1 cellular context compared by ENCODE assay signal in the genomic region with DNA sequence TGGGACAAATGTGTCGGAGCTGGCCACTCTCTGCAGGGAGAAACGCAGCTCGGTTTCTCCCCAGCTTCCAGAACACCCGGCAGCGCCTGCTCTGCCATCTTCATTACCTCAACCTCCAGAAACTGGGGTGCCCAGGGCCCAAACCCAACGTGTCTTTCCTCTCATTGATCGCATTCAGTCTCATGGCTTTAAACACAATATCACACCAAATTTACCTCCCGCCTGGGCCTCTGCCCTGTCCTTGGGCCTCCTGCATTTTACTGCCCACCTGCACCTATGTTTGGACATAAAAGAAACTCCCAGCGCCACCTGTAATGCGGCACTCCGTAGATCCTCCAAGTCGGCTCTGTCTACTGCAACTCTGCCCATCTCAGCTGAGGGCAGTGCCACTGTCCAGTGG.
TF ChIP-seq lines count a peak whose summit lies in the region.

No MANE protein-coding gene starts in this region.

TF ChIP-seq in K562, 482 proteins besides CTCF, POLR2A, EP300 and RAD21:
- TF ChIP-seq, protein P1, sequence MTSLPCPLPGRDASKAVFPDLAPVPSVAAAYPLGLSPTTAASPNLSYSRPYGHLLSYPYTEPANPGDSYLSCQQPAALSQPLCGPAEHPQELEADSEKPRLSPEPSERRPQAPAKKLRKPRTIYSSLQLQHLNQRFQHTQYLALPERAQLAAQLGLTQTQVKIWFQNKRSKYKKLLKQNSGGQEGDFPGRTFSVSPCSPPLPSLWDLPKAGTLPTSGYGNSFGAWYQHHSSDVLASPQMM (CRISPR knock-in tag; IDR thresholded peaks at IDR 0.05): no peak
- TF ChIP-seq ESRRA (IDR thresholded peaks at IDR 0.05; ENCODE audit: borderline replicate concordance, low read depth) (no peak), SUPT5H (IDR thresholded peaks at IDR 0.05) (0 out of 2 replicates have a peak, but pooled peaks have one; percentile 18)
- TF ChIP-seq, protein P2, sequence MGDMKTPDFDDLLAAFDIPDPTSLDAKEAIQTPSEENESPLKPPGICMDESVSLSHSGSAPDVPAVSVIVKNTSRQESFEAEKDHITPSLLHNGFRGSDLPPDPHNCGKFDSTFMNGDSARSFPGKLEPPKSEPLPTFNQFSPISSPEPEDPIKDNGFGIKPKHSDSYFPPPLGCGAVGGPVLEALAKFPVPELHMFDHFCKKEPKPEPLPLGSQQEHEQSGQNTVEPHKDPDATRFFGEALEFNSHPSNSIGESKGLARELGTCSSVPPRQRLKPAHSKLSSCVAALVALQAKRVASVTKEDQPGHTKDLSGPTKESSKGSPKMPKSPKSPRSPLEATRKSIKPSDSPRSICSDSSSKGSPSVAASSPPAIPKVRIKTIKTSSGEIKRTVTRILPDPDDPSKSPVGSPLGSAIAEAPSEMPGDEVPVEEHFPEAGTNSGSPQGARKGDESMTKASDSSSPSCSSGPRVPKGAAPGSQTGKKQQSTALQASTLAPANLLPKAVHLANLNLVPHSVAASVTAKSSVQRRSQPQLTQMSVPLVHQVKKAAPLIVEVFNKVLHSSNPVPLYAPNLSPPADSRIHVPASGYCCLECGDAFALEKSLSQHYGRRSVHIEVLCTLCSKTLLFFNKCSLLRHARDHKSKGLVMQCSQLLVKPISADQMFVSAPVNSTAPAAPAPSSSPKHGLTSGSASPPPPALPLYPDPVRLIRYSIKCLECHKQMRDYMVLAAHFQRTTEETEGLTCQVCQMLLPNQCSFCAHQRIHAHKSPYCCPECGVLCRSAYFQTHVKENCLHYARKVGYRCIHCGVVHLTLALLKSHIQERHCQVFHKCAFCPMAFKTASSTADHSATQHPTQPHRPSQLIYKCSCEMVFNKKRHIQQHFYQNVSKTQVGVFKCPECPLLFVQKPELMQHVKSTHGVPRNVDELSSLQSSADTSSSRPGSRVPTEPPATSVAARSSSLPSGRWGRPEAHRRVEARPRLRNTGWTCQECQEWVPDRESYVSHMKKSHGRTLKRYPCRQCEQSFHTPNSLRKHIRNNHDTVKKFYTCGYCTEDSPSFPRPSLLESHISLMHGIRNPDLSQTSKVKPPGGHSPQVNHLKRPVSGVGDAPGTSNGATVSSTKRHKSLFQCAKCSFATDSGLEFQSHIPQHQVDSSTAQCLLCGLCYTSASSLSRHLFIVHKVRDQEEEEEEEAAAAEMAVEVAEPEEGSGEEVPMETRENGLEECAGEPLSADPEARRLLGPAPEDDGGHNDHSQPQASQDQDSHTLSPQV (IDR thresholded peaks at IDR 0.05): 0 out of 2 replicates have a peak, but pooled peaks have one; percentile 8
